In the genomic region with DNA sequence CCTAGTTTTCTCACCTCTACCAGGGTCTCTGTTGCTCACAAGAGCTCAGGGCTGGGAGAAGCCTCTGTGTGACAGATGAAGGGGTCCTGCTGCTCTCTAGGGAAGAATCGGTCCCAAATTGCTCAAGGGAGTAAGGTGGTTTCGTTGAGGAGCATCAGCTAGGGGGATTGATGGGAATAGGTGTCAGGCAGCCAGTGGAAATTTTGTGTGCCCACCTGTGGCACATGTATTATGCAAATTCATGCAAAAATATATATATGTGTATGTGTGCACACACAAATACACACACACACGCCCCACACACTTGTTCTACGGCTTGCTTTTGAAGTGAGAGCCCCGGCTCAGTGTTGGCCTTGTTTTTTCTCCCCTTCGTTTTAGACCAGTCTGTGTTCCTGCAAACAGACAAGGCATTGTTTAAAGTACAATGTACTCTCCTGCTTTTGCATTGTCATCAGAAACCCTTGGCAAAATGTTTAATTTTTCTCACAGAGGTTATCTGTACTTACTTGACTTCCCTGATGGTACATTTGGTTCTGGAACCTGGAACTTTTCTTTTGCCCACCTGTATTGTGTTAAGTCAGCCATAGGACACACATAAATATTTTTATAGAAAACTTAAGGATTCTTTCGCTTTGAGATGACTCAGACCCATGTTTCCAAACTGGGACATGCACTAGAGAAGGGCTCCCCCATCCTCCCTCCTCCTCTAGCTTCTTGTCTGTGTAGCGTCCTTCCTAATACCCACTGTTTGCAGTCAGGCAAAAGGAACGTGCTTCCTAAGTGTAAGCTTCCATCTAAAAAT, we compare ENCODE assay signal across 8 cellular contexts. TPM values are rescaled to one million over a fixed set of nuclear protein-coding genes. Genes with fewer than 3 reads are reported as not detected.
DNase-seq lines count a peak whose midpoint lies in the region; ATAC-seq and TF ChIP-seq lines count a peak whose summit lies in the region.

No MANE protein-coding gene starts in this region.

- H4K91ac ChIP-seq in mesenchymal stem cell (ENCODE audit: low read length) = no peak overlapping the region

- TF ChIP-seq POLR2A in tibial nerve (IDR thresholded peaks at IDR 0.05) = no peak

- peak overlapping the region; percentile 17 to 88 for H2BK12ac ChIP-seq in mesenchymal stem cell (ENCODE audit: low read length in 2 of 2)

- peak in 1 of 2 donors; percentile 50 for TF ChIP-seq EP300 in tibial nerve (IDR thresholded peaks at IDR 0.05)

- H3K4me1 ChIP-seq in mesenchymal stem cell (ENCODE audit: control insufficient read depth, insufficient read depth, low read depth, low read length) = peaks cover 25% of the 10 kb centered on the region
- H3K4me1 ChIP-seq in tibial nerve = peaks cover 6 to 98% (median 95%) of the 10 kb centered on the region in 4 donors
- H3K4me1 ChIP-seq in effector memory CD4-positive, alpha-beta T cell (ENCODE audit: control insufficient read depth, insufficient read depth, low read length, poor library complexity, severe bottlenecking) = peaks cover 11% of the 10 kb centered on the region

- peak overlapping the region; percentile 58 for H3K4me3 ChIP-seq in coronary artery
- H3K4me3 ChIP-seq in mesenchymal stem cell (ENCODE audit: insufficient read depth in 1 of 2, low read depth in 1 of 2, low read length in 2 of 2) = no peak overlapping the region
- H3K4me3 ChIP-seq in tibial nerve = no peak overlapping the region
- H3K4me3 ChIP-seq in effector memory CD4-positive, alpha-beta T cell (ENCODE audit: insufficient read depth, low read depth, low read length, poor library complexity, severe bottlenecking) = no peak overlapping the region

- no peak overlapping the region for H3K14ac ChIP-seq in mesenchymal stem cell (ENCODE audit: low read length in 2 of 2)

- H3K9me3 ChIP-seq in mesenchymal stem cell (ENCODE audit: control insufficient read depth, low read length) (no peaks in the 10 kb centered on the region), tibial nerve (no peaks in the 10 kb centered on the region)
- H3K9me3 ChIP-seq in effector memory CD4-positive, alpha-beta T cell (ENCODE audit: control insufficient read depth, low read length) = no peaks in the 10 kb centered on the region

- DNase-seq in NCI-H526 (lab: John Stamatoyannopoulos, UW) (peak; percentile 93 to 95), coronary artery (ENCODE audit: low spot score) (no peak), mesenchymal stem cell (peak; percentile 91), tibial nerve (ENCODE audit: low spot score in 2 of 2) (no peak), NCI-H345 (lab: John Stamatoyannopoulos, UW) (no peak)
- DNase-seq in effector memory CD4-positive, alpha-beta T cell = no peak

- peak overlapping the region; percentile 60 for H2BK15ac ChIP-seq in mesenchymal stem cell (ENCODE audit: low read depth, poor library complexity, severe bottlenecking)

- peak overlapping the region; percentile 6 for H3K9ac ChIP-seq in mesenchymal stem cell (ENCODE audit: low read length)

- no peak overlapping the region for H3K23ac ChIP-seq in mesenchymal stem cell (ENCODE audit: low read length in 2 of 2)

- H3K4ac ChIP-seq in mesenchymal stem cell (ENCODE audit: low read depth in 1 of 2, low read length in 2 of 2) = peak overlapping the region; percentile 29 to 46

- no peak for ATAC-seq in HG03439 (IDR thresholded peaks at IDR 0.05; ENCODE audit: unreplicated experiment)
- no peak for ATAC-seq in GM19324 (IDR thresholded peaks at IDR 0.05; ENCODE audit: low FRiP score, unreplicated experiment)

- H3K27me3 ChIP-seq in mesenchymal stem cell (ENCODE audit: control insufficient read depth in 1 of 2, insufficient read depth in 1 of 2, low read length in 2 of 2) (no peaks in the 10 kb centered on the region), tibial nerve (no peaks in the 10 kb centered on the region)
- H3K27me3 ChIP-seq in effector memory CD4-positive, alpha-beta T cell (replicated peaks; ENCODE audit: control insufficient read depth, insufficient read depth, low read length, poor library complexity, severe bottlenecking) = no peaks in the 10 kb centered on the region

- no peak for TF ChIP-seq CTCF in coronary artery (IDR thresholded peaks at IDR 0.05)
- TF ChIP-seq CTCF in tibial nerve (IDR thresholded peaks at IDR 0.05) = no peak

- peak overlapping the region; percentile 78 for H2AK5ac ChIP-seq in mesenchymal stem cell (ENCODE audit: low read length, severe bottlenecking)

- H2BK5ac ChIP-seq in mesenchymal stem cell (ENCODE audit: low read depth, low read length, poor library complexity, severe bottlenecking) = peak overlapping the region; percentile 12

- peak overlapping the region; percentile 49 for H4K8ac ChIP-seq in mesenchymal stem cell (ENCODE audit: low read length)

- no peak overlapping the region for H3K4me2 ChIP-seq in mesenchymal stem cell (ENCODE audit: low read length, poor library complexity, severe bottlenecking)

- peak overlapping the region; percentile 82 for H2BK120ac ChIP-seq in mesenchymal stem cell (ENCODE audit: low read depth, low read length)

- H3K18ac ChIP-seq in mesenchymal stem cell (ENCODE audit: low read depth in 1 of 2, low read length in 2 of 2) = peak overlapping the region; percentile 73 to 87

- peaks cover 3% of the 10 kb centered on the region for H3K79me1 ChIP-seq in mesenchymal stem cell (replicated peaks; ENCODE audit: low read length, poor library complexity, severe bottlenecking)

- 36% methylated on average over 9 of the region's 9 CpGs for WGBS in mesenchymal stem cell
- 40 to 51% methylated on average over 9 of the region's 9 CpGs for WGBS in tibial nerve, 2 donors

- H3K36me3 ChIP-seq in mesenchymal stem cell (ENCODE audit: control insufficient read depth in 1 of 2, insufficient read depth in 2 of 2, low read depth in 1 of 2, low read length in 2 of 2) (no peaks in the 10 kb centered on the region), tibial nerve (no peaks in the 10 kb centered on the region)
- H3K36me3 ChIP-seq in effector memory CD4-positive, alpha-beta T cell (ENCODE audit: control insufficient read depth, insufficient read depth, low read length) = no peaks in the 10 kb centered on the region

- H2AFZ ChIP-seq in mesenchymal stem cell (ENCODE audit: low read depth, low read length) = no peak overlapping the region

- H3K27ac ChIP-seq in coronary artery (peak overlapping the region; percentile 91 to 92), mesenchymal stem cell (ENCODE audit: low read length, poor library complexity, severe bottlenecking) (peak overlapping the region; percentile 72), tibial nerve (peak overlapping the region; percentile 55 to 93 (median 86))
- H3K27ac ChIP-seq in effector memory CD4-positive, alpha-beta T cell (ENCODE audit: insufficient read depth, low read length, poor library complexity, severe bottlenecking) = no peak overlapping the region

RNA-seq across cellular contexts. Expression of a gene that starts 26.7 kb away (rescaled TPM):
- 19.2 TPM for polyA plus RNA-seq in mesenchymal stem cell (2013, experiment 1 of 2)
- 18.8 TPM for polyA plus RNA-seq in mesenchymal stem cell (2013, experiment 2 of 2)
- 100 to 1,000 TPM; 146 to 200 (median 166) TPM for total RNA-seq in tibial nerve

Comparison
In these comparisons a context has a peak if more than half of its experiments do, and no peak if none do; other contexts are left out.
1. DNase-seq: peak in NCI-H526 (2 of 2) and mesenchymal stem cell (single experiment); none in coronary artery (single experiment), tibial nerve (0 of 2), NCI-H345 (single experiment) and effector memory CD4-positive, alpha-beta T cell (0 of 3).